Comparison of ENCODE assay signal across 29 cellular contexts in the genomic region with DNA sequence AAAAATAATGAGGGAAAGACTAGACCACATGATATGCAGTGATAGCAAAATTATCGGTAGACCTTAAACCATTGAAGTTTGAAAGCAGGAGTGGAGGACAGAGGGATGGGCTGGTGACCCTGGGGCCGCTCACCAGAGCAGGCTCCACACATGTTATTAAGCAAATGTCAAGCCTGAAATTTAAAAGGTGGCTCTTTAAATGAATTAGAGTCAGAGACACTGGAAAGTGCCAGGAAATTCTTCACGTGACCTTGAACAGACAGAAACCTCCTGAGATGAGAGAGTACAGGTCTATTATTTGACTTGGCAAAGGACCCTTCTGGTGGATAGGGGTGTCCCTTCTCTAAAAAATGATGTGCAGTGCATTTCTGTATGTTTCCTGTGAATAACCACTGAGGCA.
"Had no signal": no experiment of that assay in that cellular context is flagged by ENCODE, and none has a peak within 500 bp of the region (broad histone marks: within the 10 kb centered on the region; RNA-seq: fewer than 3 reads in every experiment).

No MANE protein-coding gene starts in this region.

- H3K36me3 Mint-ChIP-seq: activated CD4-positive, alpha-beta memory T cell treated with anti-CD3 and anti-CD28 coated beads for 36 hours; activated naive CD4-positive, alpha-beta T cell treated with anti-CD3 and anti-CD28 coated beads, Interleukin-2, amount 10 ng/mL, durations not matched to agents 7 days and 5 days had no signal

- H3K4me2 ChIP-seq: hepatocyte, smooth muscle cell had no signal

- DNase-seq: activated CD4-positive, alpha-beta memory T cell treated with anti-CD3 and anti-CD28 coated beads for 36 hours; activated CD4-positive, alpha-beta T cell treated with anti-CD3 and anti-CD28 coated beads, Interleukin-2, amount 10 ng/mL, durations not matched to agents 24 days and 14 days; activated CD4-positive, CD25-positive, alpha-beta regulatory T cell treated with anti-CD3 and anti-CD28 coated beads, Interleukin-2, amount 50 U/mL, for 72 hours; activated CD8-positive, alpha-beta memory T cell treated with anti-CD3 and anti-CD28 coated beads, Interleukin-2, amount 50 U/mL, for 4 hours; activated gamma-delta T cell; activated naive CD4-positive, alpha-beta T cell treated with anti-CD3 and anti-CD28 coated beads, Interleukin-2, amount 10 ng/mL, durations not matched to agents 7 days and 5 days; activated T-cell treated with anti-CD3 and anti-CD28 coated beads, Interleukin-2, amount 50 U/mL, for 1 hour; amniotic stem cell; brain microvascular endothelial cell; effector memory CD8-positive, alpha-beta T cell; erythroblast; gastrocnemius medialis; glutamatergic neuron; islet precursor cell; left ventricle myocardium superior; mammary epithelial cell; stimulated activated CD4-positive, alpha-beta T cell treated with anti-CD3 and anti-CD28 coated beads, Interleukin-15, amount 100 ng/mL, for 24 hours; stimulated activated CD4-positive, alpha-beta T cell treated with anti-CD3 and anti-CD28 coated beads, Interleukin-2, amount 100 ng/mL, for 24 hours; stimulated activated naive CD4-positive, alpha-beta T cell; T-helper 9 cell; transverse colon; uterus; WERI-Rb-1 had no signal

- H3K9me3 ChIP-seq: gastrocnemius medialis, prostate gland, transverse colon, uterus had no signal

- H3K27ac ChIP-seq: brain microvascular endothelial cell, coronary artery, gastrocnemius medialis, hepatocyte, prostate gland, transverse colon, uterus, WERI-Rb-1 had no signal

- H3K36me3 ChIP-seq: brain microvascular endothelial cell, gastrocnemius medialis, prostate gland, transverse colon, uterus, WERI-Rb-1 had no signal

- H3K27ac Mint-ChIP-seq: activated CD4-positive, alpha-beta memory T cell treated with anti-CD3 and anti-CD28 coated beads for 36 hours; activated CD4-positive, alpha-beta T cell treated with anti-CD3 and anti-CD28 coated beads, Interleukin-2, amount 10 ng/mL, durations not matched to agents 24 days and 14 days; activated naive CD4-positive, alpha-beta T cell treated with anti-CD3 and anti-CD28 coated beads, Interleukin-2, amount 10 ng/mL, durations not matched to agents 7 days and 5 days; effector memory CD8-positive, alpha-beta T cell had no signal

- H3K9me3 Mint-ChIP-seq: activated CD4-positive, alpha-beta memory T cell treated with anti-CD3 and anti-CD28 coated beads for 36 hours; activated naive CD4-positive, alpha-beta T cell treated with anti-CD3 and anti-CD28 coated beads, Interleukin-2, amount 10 ng/mL, durations not matched to agents 7 days and 5 days; effector memory CD8-positive, alpha-beta T cell; nephron had no signal

- H3K27me3 ChIP-seq: brain microvascular endothelial cell, gastrocnemius medialis, hepatocyte, transverse colon, uterus had no signal

- H3K4me1 ChIP-seq: prostate gland had no signal

- H3K27me3 Mint-ChIP-seq: activated CD4-positive, alpha-beta memory T cell treated with anti-CD3 and anti-CD28 coated beads for 36 hours had no signal

- H3K4me3 ChIP-seq: coronary artery, gastrocnemius medialis, hepatocyte, prostate gland, smooth muscle cell, transverse colon, uterus had no signal

- H3K4me3 Mint-ChIP-seq: activated CD4-positive, alpha-beta memory T cell treated with anti-CD3 and anti-CD28 coated beads for 36 hours; activated CD4-positive, alpha-beta T cell treated with anti-CD3 and anti-CD28 coated beads, Interleukin-2, amount 10 ng/mL, durations not matched to agents 24 days and 14 days; activated naive CD4-positive, alpha-beta T cell treated with anti-CD3 and anti-CD28 coated beads, Interleukin-2, amount 10 ng/mL, durations not matched to agents 7 days and 5 days; effector memory CD8-positive, alpha-beta T cell; nephron had no signal

- ATAC-seq: effector memory CD8-positive, alpha-beta T cell; gastrocnemius medialis; left ventricle myocardium superior had no signal

- FAIRE-seq: astrocyte had no signal
